In the genomic region with DNA sequence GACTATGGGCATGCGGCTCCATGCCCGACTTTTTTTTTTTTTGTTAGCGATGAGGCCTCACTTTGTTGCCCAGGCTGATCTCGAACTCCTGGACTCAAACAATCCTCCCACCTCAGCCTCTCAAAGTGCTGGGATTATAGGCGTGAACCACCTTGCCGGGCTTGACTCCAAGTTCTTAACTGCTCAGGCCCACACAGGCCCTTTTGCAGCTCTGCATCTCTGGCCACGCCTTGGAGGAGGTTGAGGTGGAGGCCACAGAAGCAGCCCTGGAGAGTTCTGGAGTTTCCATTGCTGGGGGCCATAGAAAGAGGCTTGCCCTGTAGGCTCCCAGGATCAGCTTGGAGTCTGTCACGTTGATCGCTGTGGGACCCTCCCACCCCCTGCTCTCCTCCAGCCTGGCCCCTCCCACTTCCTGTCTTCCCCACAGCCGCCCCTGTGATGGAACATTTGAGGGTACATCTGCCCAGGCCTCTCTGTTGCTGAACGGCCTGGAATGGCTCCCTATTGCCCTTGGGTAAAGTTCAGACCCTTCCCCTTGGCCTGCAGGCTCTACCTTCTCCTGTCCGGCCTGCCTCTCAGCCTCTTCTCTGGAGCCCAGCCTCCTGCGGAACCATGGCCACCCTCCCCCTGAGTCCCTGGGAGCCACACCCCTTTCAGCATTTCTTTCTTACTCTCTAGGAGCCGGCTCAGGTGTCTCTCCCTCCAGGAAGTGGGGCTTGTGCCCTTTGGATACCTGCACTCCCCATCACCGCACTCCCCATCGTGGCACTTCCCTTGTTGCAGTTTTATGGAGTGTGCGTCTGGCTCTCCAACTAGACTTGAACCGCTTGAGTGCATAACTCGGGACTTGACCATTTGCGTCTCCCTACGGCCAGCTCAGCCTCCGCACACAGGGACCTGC, we compare ENCODE assay signal across 10 cellular contexts. TPM values are rescaled to one million over a fixed set of nuclear protein-coding genes. Genes with fewer than 3 reads are reported as not detected.
DNase-seq lines count a peak whose midpoint lies in the region; ATAC-seq, FAIRE-seq and TF ChIP-seq lines count a peak whose summit lies in the region.
"Had no signal": no experiment of that assay in that cellular context is flagged by ENCODE, and none has a peak within 500 bp of the region (broad histone marks: within the 10 kb centered on the region; RNA-seq: fewer than 3 reads in every experiment).

No MANE protein-coding gene starts in this region.

- peaks cover 6% of the 10 kb centered on the region for H3K4me1 Mint-ChIP-seq in glutamatergic neuron (ENCODE audit: low read depth, unreplicated experiment)

- POLR2A ChIA-PET in H1 (lab: Charles Lee; ENCODE audit: partially characterized antibody), result interaction anchor here (0.6 to 3.0 kb wide), 14 partner anchors 10 to 397 kb away, joined by 3 to 22 read pairs (median 4); partner anchors contain the start of gene IER5L
- POLR2A ChIA-PET in HEK293T (lab: Yijun Ruan, JAX), result no interaction called here

- ATAC-seq in DND-41 (ENCODE audit: insufficient read depth, low read depth), result peak; percentile 99
- ATAC-seq: stimulated activated memory B cell treated with anti-CD40 and anti-IgM and Interleukin-4, amounts not matched to agents 10 μg/mL and 1 μg/mL and 100 μg/mL, for 72 hours had no signal

- no peak overlapping the region for H3K9ac ChIP-seq in DND-41 (ENCODE audit: low read depth, low read length)
- H3K9ac ChIP-seq in H1 (replicated peaks in 1 of 4; ENCODE audit: extremely low read depth in 1 of 4, low read depth in 3 of 4, low read length in 3 of 4), result peak overlapping the region in 3 of 4 experiments; percentile 7 to 58 (median 38); a peak in 5 of 7 replicates

- no peak overlapping the region for H3K23ac ChIP-seq in H1 (ENCODE audit: insufficient read length)

- peaks cover 10% of the 10 kb centered on the region for H3K23me2 ChIP-seq in H1 (ENCODE audit: low read depth, low read length)

- H2AFZ ChIP-seq in DND-41 (ENCODE audit: low read depth, low read length) (peak overlapping the region; percentile 80), H1 (ENCODE audit: low read length) (no peak overlapping the region)

- H3K27me3 ChIP-seq in DND-41 (ENCODE audit: insufficient read depth, low read length, poor library complexity) (no peaks in the 10 kb centered on the region), H1 (replicated peaks in 1 of 4; ENCODE audit: control insufficient read depth in 3 of 4, extremely low read depth in 1 of 4, insufficient read depth in 3 of 4, low read length in 3 of 4) (peaks cover 0 to 9% (median 4%) of the 10 kb centered on the region in 4 experiments; a peak in 4 of 7 replicates), transverse colon (no peaks in the 10 kb centered on the region), BE2C (no peaks in the 10 kb centered on the region)

- H3K18ac ChIP-seq in H1 (ENCODE audit: extremely low read depth, low read length), result peak overlapping the region; percentile 100

- intact Hi-C loops in transverse colon (cut with DNase I; ENCODE audit: low total_unique reads), result no loop called here

- CTCF ChIA-PET in H1 (lab: Charles Lee; ENCODE audit: partially characterized antibody) (interaction anchor here (0.6 to 3.7 kb wide), 9 partner anchors 9 to 170 kb away, joined by 3 to 12 read pairs (median 4); no protein-coding TSS in a partner anchor), HEK293T (lab: Yijun Ruan, JAX) (no interaction called here)

- H3K4me3 ChIP-seq in DND-41 (ENCODE audit: low read depth in 1 of 2, low read length in 2 of 2) (peak overlapping the region in 1 of 2 experiments; percentile 29; a peak in 1 of 4 replicates), H1 (ENCODE audit: extremely low read depth in 1 of 4, insufficient read depth in 2 of 4, low read depth in 3 of 4, low read length in 4 of 4) (peak overlapping the region; percentile 51 to 83 (median 66)), transverse colon (no peak overlapping the region), BE2C (ENCODE audit: low read depth, low read length) (no peak overlapping the region)

- H3K79me2 ChIP-seq in DND-41 (ENCODE audit: insufficient read depth, low read length) (no peaks in the 10 kb centered on the region), H1 (ENCODE audit: control insufficient read depth in 1 of 2, insufficient read depth in 2 of 2, low read length in 2 of 2) (peaks cover 0 to 19% of the 10 kb centered on the region in 2 experiments; a peak in 2 of 4 replicates)

- 0 out of 2 replicates have a peak overlapping the region, but pooled peaks have one; percentile 47 for H2AK5ac ChIP-seq in H1 (ENCODE audit: low read depth, low read length)

- in situ Hi-C loops in transverse colon (cut with MboI; ENCODE audit: low pct_ligation_motif_present in 1 of 4, low pct_unique_long_range_greater_than_20kb in 1 of 4, low sequenced_read_pairs in 3 of 4), result no loop called here

- no peak for TF ChIP-seq POLR2A in H1 (IDR thresholded peaks at IDR 0.05; ENCODE audit: control extremely low read depth in 1 of 2, low read depth in 2 of 2, low read length in 2 of 2)
- TF ChIP-seq POLR2A in transverse colon (IDR thresholded peaks at IDR 0.05), result no peak

- peak overlapping the region; percentile 99 for H2BK20ac ChIP-seq in H1 (ENCODE audit: low read length)

- H3K9me3 ChIP-seq in DND-41 (ENCODE audit: insufficient read depth, low read length, severe bottlenecking) (no peaks in the 10 kb centered on the region), H1 (ENCODE audit: insufficient read depth in 2 of 2, low read depth in 1 of 2, low read length in 1 of 2) (no peaks in the 10 kb centered on the region), transverse colon (no peaks in the 10 kb centered on the region), BE2C (no peaks in the 10 kb centered on the region)

- H3K27ac ChIP-seq in DND-41 (ENCODE audit: low read length), result peak overlapping the region; percentile 48
- peak overlapping the region; percentile 69 for H3K27ac ChIP-seq in H1 (ENCODE audit: low read depth, low read length)
- no peak overlapping the region for H3K27ac ChIP-seq in transverse colon

- 27% methylated on average over 21 of the region's 22 CpGs; no CpG with 5 or more reads in 1 of the 2 experiments for WGBS in H1 (ENCODE audit: extremely low coverage in 1 of 2, insufficient coverage in 1 of 2, insufficient read length in 1 of 2, insufficient replicate concordance in 2 of 2, low coverage in 1 of 2, low lambda C conversion rate in 2 of 2, missing lambda C conversion rate in 1 of 2), 2 experiments
- 80% methylated on average over 22 of the region's 22 CpGs; no CpG with 5 or more reads in 1 of the 2 donors for WGBS in transverse colon (ENCODE audit: low coverage in 1 of 2), 2 donors

- peak overlapping the region; percentile 98 for H4K5ac ChIP-seq in H1 (ENCODE audit: insufficient read length, low read depth, low read length)

- H3K79me1 ChIP-seq in H1 (ENCODE audit: low read depth, low read length), result peaks cover 5% of the 10 kb centered on the region; the same call in 1 of the 2 replicates

- H4K91ac ChIP-seq in H1 (replicated peaks; ENCODE audit: insufficient read length, low read length), result peak overlapping the region; percentile 97

- H3K14ac ChIP-seq in H1 (ENCODE audit: insufficient read length), result no peak overlapping the region

- peak overlapping the region; percentile 98; the same call in 1 of the 2 replicates for H2BK15ac ChIP-seq in H1 (ENCODE audit: low read length)

- H3K36me3 ChIP-seq in DND-41 (ENCODE audit: insufficient read depth, low read length) (no peaks in the 10 kb centered on the region), H1 (ENCODE audit: control insufficient read depth in 2 of 4, insufficient read depth in 4 of 4, low read length in 3 of 4) (0 out of 8 replicates have a peak, but pooled peaks cover 0 to 4% (median 0%) of the 10 kb centered on the region in 4 experiments), transverse colon (no peaks in the 10 kb centered on the region), BE2C (no peaks in the 10 kb centered on the region)

- DNase-seq in DND-41 (peak; percentile 81), H1 (ENCODE audit: low read depth in 1 of 2, low spot score in 2 of 2) (peak; percentile 51 to 85), transverse colon (no peak), HEK293T (ENCODE audit: extremely low spot score) (no peak), BE2C (no peak), glutamatergic neuron (no peak)
- peak; percentile 57 to 58 for DNase-seq in activated CD4-positive, alpha-beta T cell treated with anti-CD3 and anti-CD28 coated beads, Interleukin-2, amount 50 U/mL, for 48 hours
- DNase-seq in stimulated activated CD4-positive, alpha-beta T cell treated with anti-CD3 and anti-CD28 coated beads, Interleukin-1b, Interleukin-23, amount 100 ng/mL, for 4 hours (ENCODE audit: low read depth in 2 of 2), result peak; percentile 26 to 52

- H2BK120ac ChIP-seq in H1 (replicated peaks; ENCODE audit: low read depth, low read length), result peak overlapping the region; percentile 86

- TF ChIP-seq EP300 in H1 (IDR thresholded peaks at IDR 0.05; ENCODE audit: borderline replicate concordance in 1 of 2, low read depth in 2 of 2, low read length in 2 of 2) (no peak), transverse colon (IDR thresholded peaks at IDR 0.05; ENCODE audit: low read depth) (no peak)

- no peak overlapping the region for H3K27ac Mint-ChIP-seq in glutamatergic neuron (ENCODE audit: unreplicated experiment)
- H3K27ac Mint-ChIP-seq: stimulated activated memory B cell treated with anti-CD40 and anti-IgM and Interleukin-4, amounts not matched to agents 10 μg/mL and 1 μg/mL and 100 μg/mL, for 72 hours had no signal

- H2BK12ac ChIP-seq in H1 (ENCODE audit: low read depth, low read length), result peak overlapping the region; percentile 98

- peak overlapping the region; percentile 70 for H3K56ac ChIP-seq in H1 (replicated peaks; ENCODE audit: insufficient read length, low read depth, low read length)

- H3K4me3 Mint-ChIP-seq in glutamatergic neuron (ENCODE audit: unreplicated experiment), result no peak overlapping the region
- H3K4me3 Mint-ChIP-seq: stimulated activated memory B cell treated with anti-CD40 and anti-IgM and Interleukin-4, amounts not matched to agents 10 μg/mL and 1 μg/mL and 100 μg/mL, for 72 hours had no signal

- H2BK5ac ChIP-seq in H1 (ENCODE audit: low read depth, low read length), result peak overlapping the region; percentile 99

- H3K4ac ChIP-seq in H1 (replicated peaks; ENCODE audit: insufficient read length, low read depth, low read length), result peak overlapping the region; percentile 25

- H3K36me3 Mint-ChIP-seq in glutamatergic neuron (ENCODE audit: unreplicated experiment), result no peaks in the 10 kb centered on the region
- H3K36me3 Mint-ChIP-seq: stimulated activated memory B cell treated with anti-CD40 and anti-IgM and Interleukin-4, amounts not matched to agents 10 μg/mL and 1 μg/mL and 100 μg/mL, for 72 hours had no signal

- H4K8ac ChIP-seq in H1 (ENCODE audit: extremely low read depth, insufficient read depth, low read length), result peak overlapping the region; percentile 66; the same call in 1 of the 2 replicates

- TF ChIP-seq CTCF in DND-41 (IDR thresholded peaks at IDR 0.05; ENCODE audit: borderline replicate concordance, extremely low read depth, low read length, poor library complexity, severe bottlenecking), result no peak
- no peak for TF ChIP-seq CTCF in H1 (IDR thresholded peaks at IDR 0.05; ENCODE audit: control extremely low read depth in 1 of 3, insufficient read depth in 1 of 3, low read depth in 1 of 3, low read length in 3 of 3)
- no peak for TF ChIP-seq CTCF in transverse colon (IDR thresholded peaks at IDR 0.05)
- no peak for TF ChIP-seq CTCF in BE2C (IDR thresholded peaks at IDR 0.05; ENCODE audit: low read depth, low read length)
- TF ChIP-seq CTCF in glutamatergic neuron (IDR thresholded peaks at IDR 0.05; ENCODE audit: partially characterized antibody, unreplicated experiment), result no peak

- H3K4me1 ChIP-seq in DND-41 (ENCODE audit: insufficient read depth, low read length) (peaks cover 11% of the 10 kb centered on the region), H1 (replicated peaks in 1 of 4; ENCODE audit: control insufficient read depth in 3 of 4, insufficient read depth in 4 of 4, low read length in 3 of 4) (peaks cover 0 to 14% (median 8%) of the 10 kb centered on the region in 4 experiments; a peak in 6 of 7 replicates), transverse colon (peaks cover 0 to 1% (median 0%) of the 10 kb centered on the region in 4 donors), BE2C (no peaks in the 10 kb centered on the region)

- H3K27me3 Mint-ChIP-seq in glutamatergic neuron (ENCODE audit: unreplicated experiment), result no peaks in the 10 kb centered on the region
- H3K27me3 Mint-ChIP-seq: stimulated activated memory B cell treated with anti-CD40 and anti-IgM and Interleukin-4, amounts not matched to agents 10 μg/mL and 1 μg/mL and 100 μg/mL, for 72 hours had no signal

- FAIRE-seq in H1 (lab: Jason Lieb, UNC), result no peak
- FAIRE-seq: TTC549 had no signal

- H3K4me2 ChIP-seq in DND-41 (ENCODE audit: insufficient read depth, low read length), result peak overlapping the region; percentile 35; the same call in 1 of the 2 replicates
- peak overlapping the region; percentile 80 to 91 for H3K4me2 ChIP-seq in H1 (ENCODE audit: insufficient read depth in 1 of 2, low read depth in 2 of 2, low read length in 2 of 2)

- no peaks in the 10 kb centered on the region for H4K20me1 ChIP-seq in DND-41 (ENCODE audit: insufficient read depth, low read length)
- H4K20me1 ChIP-seq in H1 (replicated peaks in 1 of 2; ENCODE audit: control insufficient read depth in 1 of 2, insufficient read depth in 2 of 2, low read length in 2 of 2), result peaks cover 0 to 1% of the 10 kb centered on the region in 2 experiments

- H3K9me3 Mint-ChIP-seq in glutamatergic neuron (ENCODE audit: unreplicated experiment), result no peaks in the 10 kb centered on the region
- H3K9me3 Mint-ChIP-seq: stimulated activated memory B cell treated with anti-CD40 and anti-IgM and Interleukin-4, amounts not matched to agents 10 μg/mL and 1 μg/mL and 100 μg/mL, for 72 hours had no signal

- no peak for TF ChIP-seq RAD21 in H1 (IDR thresholded peaks at IDR 0.05 in 1 of 2, conservative IDR thresholded peaks at IDR 0.05 in 1 of 2; ENCODE audit: low read depth in 2 of 2, low read length in 2 of 2)

RNA-seq across cellular contexts. Expression of gene IER5L, which starts 30.4 kb away (rescaled TPM):
- total RNA-seq in H1 (2021; fragmentation: NEBNext Ultra II Directional; extraction: Animal tissue kit (Norgen Biotek cat#: 25700)), result 1.0 and 1.2 TPM in 2 replicates
- polyA plus RNA-seq in H1 (2011; rRNA removed), result 0.65 and 0.96 TPM in 2 replicates
- 0.62 TPM for polyA plus RNA-seq in H1 (2011; cell fraction: cytosol; rRNA removed)
- 1.7 TPM for polyA plus RNA-seq in H1 (2011; cell fraction: nucleus; rRNA removed)
- polyA plus RNA-seq in H1 (2012, experiment 1 of 2), result 0.25 to 0.47 TPM (median 0.34 TPM) in 4 replicates
- 0.16 TPM for polyA plus RNA-seq in H1 (2012, experiment 2 of 2)
- polyA plus RNA-seq in H1 (2013, experiment 1 of 2), result 0.36 TPM
- polyA plus RNA-seq in H1 (2013, experiment 2 of 2), result 0.48 TPM
- polyA minus RNA-seq in H1 (2011; rRNA and poly(A)+ RNA removed), result 0.22 and 0.27 TPM in 2 replicates
- 0.66 TPM for polyA minus RNA-seq in H1 (2011; cell fraction: cytosol; rRNA and poly(A)+ RNA removed)
- polyA minus RNA-seq in H1 (2011; cell fraction: nucleus; rRNA and poly(A)+ RNA removed), result 6.8 TPM
- 1 to 10 TPM; 1.8 to 6.5 (median 5.2) TPM for total RNA-seq in transverse colon
- polyA plus RNA-seq in BE2C (2012; ENCODE audit: insufficient read depth, insufficient read length, low read depth), result 38.6 TPM
- 36.0 TPM for total RNA-seq in glutamatergic neuron (ENCODE audit: unreplicated experiment)

Comparison
In these comparisons a context has a peak if more than half of its experiments do, and no peak if none do; other contexts are left out.
1. DNase-seq: peak in DND-41 (single experiment), activated CD4-positive, alpha-beta T cell treated with anti-CD3 and anti-CD28 coated beads, Interleukin-2, amount 50 U/mL, for 48 hours (2 of 2), H1 (2 of 2) and stimulated activated CD4-positive, alpha-beta T cell treated with anti-CD3 and anti-CD28 coated beads, Interleukin-1b, Interleukin-23, amount 100 ng/mL, for 4 hours (2 of 2); none in transverse colon (single experiment), HEK293T (single experiment), BE2C (single experiment) and glutamatergic neuron (single experiment).
2. H3K27ac ChIP-seq: peak in DND-41 (single experiment) and H1 (single experiment); none in transverse colon (0 of 4).
3. H3K4me3 ChIP-seq: peak in H1 (4 of 4); none in transverse colon (0 of 4) and BE2C (single experiment).